Comparison of ENCODE assay signal across 8 cellular contexts in the genomic region with DNA sequence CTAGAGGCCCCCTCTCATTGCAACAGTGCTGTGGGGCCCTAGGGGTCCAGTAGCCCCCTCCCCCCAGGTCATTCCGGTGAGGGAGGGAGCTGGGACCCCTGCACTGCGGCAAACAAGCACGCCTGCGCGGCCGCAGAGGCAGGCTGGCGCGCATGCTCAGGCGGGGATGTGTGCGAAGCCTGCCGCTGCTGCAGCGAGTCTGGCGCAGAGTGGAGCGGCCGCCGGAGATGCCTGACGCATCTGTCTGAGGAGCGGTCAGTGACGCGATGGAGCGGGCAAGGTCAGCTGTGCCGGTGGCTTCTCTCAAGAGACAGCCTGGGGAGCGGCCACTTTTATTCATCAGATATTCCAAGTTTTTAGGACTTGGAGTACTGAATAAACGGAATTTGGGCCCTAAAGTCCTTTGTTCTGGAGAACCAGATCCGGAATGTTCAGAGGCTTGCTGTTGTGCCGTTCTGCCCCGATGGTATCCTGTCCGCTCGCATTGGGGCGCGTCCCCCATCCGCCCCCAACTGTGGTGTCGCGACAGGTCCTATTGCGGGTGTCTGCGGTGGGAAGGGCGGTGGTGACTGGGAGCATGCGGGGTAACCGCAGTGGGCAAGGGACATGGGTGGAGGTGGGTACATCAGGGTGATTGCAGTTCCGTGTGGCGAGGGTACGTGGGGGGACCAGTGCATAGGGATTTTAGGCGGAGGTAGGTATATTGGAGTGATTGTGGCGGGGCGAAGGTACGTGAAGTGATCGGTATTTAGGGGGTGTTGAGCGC. TPM values are rescaled to one million over a fixed set of nuclear protein-coding genes. Genes with fewer than 3 reads are reported as not detected.
A peak's percentile ranks its signal among the peaks of the same experiment; 100 is the strongest.
DNase-seq lines count a peak whose midpoint lies in the region; ATAC-seq and TF ChIP-seq lines count a peak whose summit lies in the region.

Gene SNRPN (plus strand): TSS at position 205 of the 766 bp plus-strand sequence. CDS start 19,467 bp downstream, outside the sequence.
Gene SNURF (plus strand): TSS at position 205 of the 766 bp plus-strand sequence. CDS start 62 bp downstream, at position 267.

- no peak for TF ChIP-seq CTCF in chondrocyte (IDR thresholded peaks at IDR 0.05)

- DNase-seq in DMS 273 treated with DMSO at 0.1 percent for 48 hours (lab: John Stamatoyannopoulos, UW), result peak; percentile 6
- peak; percentile 2 for DNase-seq in NCI-H128 (lab: John Stamatoyannopoulos, UW; ENCODE audit: unreplicated experiment)
- DNase-seq in activated CD4-positive, alpha-beta T cell treated with anti-CD3 and anti-CD28 coated beads for 24 hours (ENCODE audit: low read depth in 2 of 2), result peak; percentile 46
- peak; percentile 96 for DNase-seq in chondrocyte (ENCODE audit: low spot score)
- peak; percentile 77 for DNase-seq in kidney tubule cell (ENCODE audit: low spot score)
- peak; percentile 79 for DNase-seq in stimulated activated CD4-positive, alpha-beta T cell treated with anti-CD3 and anti-CD28 coated beads, Interleukin-15, amount 100 ng/mL, for 24 hours

- no peaks in the 10 kb centered on the region for H3K27me3 Mint-ChIP-seq in chondrocyte (ENCODE audit: low read depth)

- peaks cover 4% of the 10 kb centered on the region for H3K9me3 Mint-ChIP-seq in chondrocyte (ENCODE audit: low read depth)

- peak within 1 kb of the TSS; percentile 92 for H3K27ac Mint-ChIP-seq in chondrocyte (ENCODE audit: unreplicated experiment)

- H3K36me3 Mint-ChIP-seq in chondrocyte (ENCODE audit: low read depth), result no peaks in the 10 kb centered on the region

- peak; percentile 59 for ATAC-seq in GM21529 (IDR thresholded peaks at IDR 0.05; ENCODE audit: unreplicated experiment)
- no peak for ATAC-seq in GM21526 (IDR thresholded peaks at IDR 0.05; ENCODE audit: low FRiP score, unreplicated experiment)

- H3K4me3 Mint-ChIP-seq in chondrocyte (ENCODE audit: unreplicated experiment), result peak within 1 kb of the TSS; percentile 92

- peaks cover 13% of the 10 kb centered on the region for H3K4me1 Mint-ChIP-seq in chondrocyte (ENCODE audit: low read depth)

RNA-seq across cellular contexts. Expression of gene SNRPN, which starts in this region (rescaled TPM):
- 93.8 to 99.5 TPM (median 97.4 TPM) in 3 replicates for total RNA-seq in chondrocyte

RNA-seq across cellular contexts. Expression of gene SNURF, which starts in this region (rescaled TPM):
- 15.3 to 19.5 TPM (median 17.8 TPM) in 3 replicates for total RNA-seq in chondrocyte

Comparison
In these comparisons a context has a peak if more than half of its experiments do, and no peak if none do; other contexts are left out.
1. DNase-seq: peak in every context shown above with its lines; median percentile 96 in chondrocyte; 79 in stimulated activated CD4-positive, alpha-beta T cell treated with anti-CD3 and anti-CD28 coated beads, Interleukin-15, amount 100 ng/mL, for 24 hours; 77 in kidney tubule cell; 46 in activated CD4-positive, alpha-beta T cell treated with anti-CD3 and anti-CD28 coated beads for 24 hours; 6 in DMS 273 treated with DMSO at 0.1 percent for 48 hours; 2 in NCI-H128.